In the genomic region with DNA sequence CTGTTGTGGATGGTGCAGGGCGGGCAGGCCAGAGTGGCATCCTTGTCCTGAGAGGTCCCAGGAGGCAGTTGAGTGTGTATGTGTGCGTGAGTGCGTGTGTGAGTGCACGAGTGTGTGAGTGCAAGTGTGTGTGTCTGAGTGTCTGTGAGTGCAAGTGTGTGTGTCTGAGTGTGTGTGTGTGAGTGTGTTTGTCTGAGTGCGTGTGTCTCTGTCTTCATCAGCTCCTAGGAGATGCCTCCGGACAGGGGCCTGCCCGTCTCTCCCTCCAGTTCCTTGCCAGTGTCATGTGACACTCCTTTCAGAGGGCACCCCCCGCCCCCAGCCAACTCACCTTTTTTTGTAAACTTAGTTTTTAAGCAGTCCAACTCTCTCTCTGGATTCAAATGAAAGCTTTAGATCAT, we compare ENCODE assay signal across 9 cellular contexts. TPM values are rescaled to one million over a fixed set of nuclear protein-coding genes. Genes with fewer than 3 reads are reported as not detected.
DNase-seq lines count a peak whose midpoint lies in the region; ATAC-seq and TF ChIP-seq lines count a peak whose summit lies in the region.
"Had no signal": no experiment of that assay in that cellular context is flagged by ENCODE, and none has a peak within 500 bp of the region (broad histone marks: within the 10 kb centered on the region; RNA-seq: fewer than 3 reads in every experiment).

No MANE protein-coding gene starts in this region.

- H3K27ac Mint-ChIP-seq in CD4-positive, alpha-beta memory T cell = peak overlapping the region; percentile 87 to 96 (median 93)
- peak overlapping the region in 2 of 3 donors; percentile 65 to 79 for H3K27ac Mint-ChIP-seq in IgD-negative memory B cell

- no peaks in the 10 kb centered on the region for H3K27me3 ChIP-seq in CD4-positive, alpha-beta memory T cell (ENCODE audit: insufficient read depth, low read length)
- H3K27me3 ChIP-seq in breast epithelium = no peaks in the 10 kb centered on the region
- no peaks in the 10 kb centered on the region for H3K27me3 ChIP-seq in osteoblast (ENCODE audit: insufficient read depth, low read length)

- H3K27ac ChIP-seq in CD4-positive, alpha-beta memory T cell (ENCODE audit: low read depth, low read length) = peak overlapping the region; percentile 55
- H3K27ac ChIP-seq in breast epithelium = peak overlapping the region; percentile 86 to 88
- H3K27ac ChIP-seq in osteoblast (ENCODE audit: low read depth, low read length) = peak overlapping the region; percentile 88
- H3K27ac ChIP-seq: SK-N-MC had no signal

- H4K20me1 ChIP-seq in osteoblast (ENCODE audit: insufficient read depth, low read length) = peaks cover 85% of the 10 kb centered on the region

- TF ChIP-seq CTCF in breast epithelium (IDR thresholded peaks at IDR 0.05) (no peak), osteoblast (IDR thresholded peaks at IDR 0.05; ENCODE audit: extremely low read depth, low read depth, low read length) (no peak)

- peak overlapping the region; percentile 67 to 94 (median 78) for H3K4me3 Mint-ChIP-seq in CD4-positive, alpha-beta memory T cell
- peak overlapping the region; percentile 42 to 86 (median 68) for H3K4me3 Mint-ChIP-seq in IgD-negative memory B cell

- H3K4me1 ChIP-seq in CD4-positive, alpha-beta memory T cell (ENCODE audit: insufficient read depth, low read length) = peaks cover 97% of the 10 kb centered on the region
- peaks cover 4 to 16% of the 10 kb centered on the region in 2 donors for H3K4me1 ChIP-seq in breast epithelium
- H3K4me1 ChIP-seq in osteoblast (ENCODE audit: insufficient read depth, low read length) = peaks cover 72% of the 10 kb centered on the region

- POLR2A ChIA-PET in CD4-positive, alpha-beta memory T cell (lab: Charles Lee; ENCODE audit: partially characterized antibody) = interaction anchor here (1.0 to 4.1 kb wide), 8 partner anchors 9 to 287 kb away, joined by 3 to 34 read pairs (median 9); a partner anchor contains a TSS

- CTCF ChIA-PET in CD4-positive, alpha-beta memory T cell (lab: Charles Lee; ENCODE audit: partially characterized antibody) = interaction anchor here (1.0 to 1.7 kb wide), 5 partner anchors 11 to 58 kb away, joined by 3 to 6 read pairs (median 4); no protein-coding TSS in a partner anchor

- H3K4me2 ChIP-seq in osteoblast (ENCODE audit: insufficient read depth, low read length) = peak overlapping the region; percentile 67

- no peaks in the 10 kb centered on the region for H3K36me3 Mint-ChIP-seq in CD4-positive, alpha-beta memory T cell
- H3K36me3 Mint-ChIP-seq in IgD-negative memory B cell = peaks cover 4% of the 10 kb centered on the region

- TF ChIP-seq POLR2A in breast epithelium (IDR thresholded peaks at IDR 0.05) = no peak

- no peak overlapping the region for H2AFZ ChIP-seq in osteoblast (ENCODE audit: low read length)

- H3K9me3 ChIP-seq in CD4-positive, alpha-beta memory T cell (ENCODE audit: control insufficient read depth in 1 of 2, low read length in 2 of 2) = no peaks in the 10 kb centered on the region
- H3K9me3 ChIP-seq in breast epithelium = no peaks in the 10 kb centered on the region
- no peaks in the 10 kb centered on the region for H3K9me3 ChIP-seq in osteoblast (ENCODE audit: low read depth, low read length)

- H3K4me1 Mint-ChIP-seq in CD4-positive, alpha-beta memory T cell = peaks cover 72 to 95% (median 83%) of the 10 kb centered on the region in 4 donors
- H3K4me1 Mint-ChIP-seq in IgD-negative memory B cell = peaks cover 38 to 58% (median 46%) of the 10 kb centered on the region in 3 donors

- peak in 1 of 5 donors; percentile 48 for DNase-seq in CD4-positive, alpha-beta memory T cell
- DNase-seq in breast epithelium (ENCODE audit: low spot score in 2 of 2) (no peak), osteoblast (ENCODE audit: insufficient read length, low spot score, missing footprints) (no peak), Ammon's horn (ENCODE audit: low spot score) (no peak), NCI-H748 (lab: John Stamatoyannopoulos, UW; ENCODE audit: unreplicated experiment) (no peak), amniotic stem cell (lab: John Stamatoyannopoulos, UW) (no peak)

- H3K27me3 Mint-ChIP-seq in CD4-positive, alpha-beta memory T cell = no peaks in the 10 kb centered on the region
- H3K27me3 Mint-ChIP-seq in IgD-negative memory B cell = peaks cover 9% of the 10 kb centered on the region

- H3K36me3 ChIP-seq in CD4-positive, alpha-beta memory T cell (ENCODE audit: insufficient read depth, low read length) = no peaks in the 10 kb centered on the region
- H3K36me3 ChIP-seq in breast epithelium (no peaks in the 10 kb centered on the region), osteoblast (ENCODE audit: insufficient read depth, low read length) (no peaks in the 10 kb centered on the region)

- no peak for ATAC-seq in GM19455 (IDR thresholded peaks at IDR 0.05; ENCODE audit: unreplicated experiment)

- no peaks in the 10 kb centered on the region for H3K9me3 Mint-ChIP-seq in CD4-positive, alpha-beta memory T cell
- no peaks in the 10 kb centered on the region for H3K9me3 Mint-ChIP-seq in IgD-negative memory B cell

- peak overlapping the region in 1 of 2 donors; percentile 30 for H3K4me3 ChIP-seq in CD4-positive, alpha-beta memory T cell (ENCODE audit: low read length in 2 of 2)
- H3K4me3 ChIP-seq in breast epithelium (peak overlapping the region in 2 of 3 donors; percentile 4 to 24), osteoblast (ENCODE audit: insufficient read depth, low read length) (no peak overlapping the region)
- H3K4me3 ChIP-seq: SK-N-MC had no signal

- peaks cover 98% of the 10 kb centered on the region for H3K79me2 ChIP-seq in osteoblast (ENCODE audit: insufficient read depth, low read length)

- intact Hi-C loops in CD4-positive, alpha-beta memory T cell (cut with micrococcal nuclease) = no loop called here
- intact Hi-C loops in breast epithelium (cut with DNase I; ENCODE audit: low total_unique reads) = no loop called here

RNA-seq across cellular contexts. Expression of a gene that starts 12.3 kb away (rescaled TPM):
- 10 to 100 TPM; 77.5 to 79.2 TPM for total RNA-seq in CD4-positive, alpha-beta memory T cell
- 10 to 100 TPM in 1 of 2 donors, 1 to 10 TPM in 1; 4.5 to 18.7 TPM for polyA plus RNA-seq in CD4-positive, alpha-beta memory T cell
- polyA plus RNA-seq in IgD-negative memory B cell = 4.7 TPM
- total RNA-seq in breast epithelium (100 to 1,000 TPM in 1 of 3 donors, 10 to 100 TPM in 2; 60.4 to 112 (median 81.0) TPM), osteoblast (174 and 177 TPM in 2 replicates)
